ENCODE assay signal across 34 cellular contexts in the genomic region with DNA sequence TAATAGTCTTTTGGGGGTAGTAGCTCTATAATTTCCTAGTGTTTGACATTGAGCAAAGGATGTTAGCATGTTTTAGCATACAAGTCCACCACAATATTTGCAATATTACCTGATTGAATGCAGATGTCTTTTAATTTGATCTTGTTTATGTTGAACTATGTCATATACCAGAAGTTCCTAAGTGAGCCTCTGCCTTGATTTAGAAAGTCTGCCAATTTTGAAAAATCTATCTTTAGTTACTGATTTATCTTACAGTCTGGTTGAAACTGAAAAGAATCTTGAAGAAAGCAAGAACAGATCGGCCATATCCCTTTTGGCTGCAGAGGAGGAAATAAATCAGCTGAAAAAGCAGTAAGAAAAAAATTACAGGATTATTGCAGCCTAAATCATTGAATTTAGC. TPM values are rescaled to one million over a fixed set of nuclear protein-coding genes. Genes with fewer than 3 reads are reported as not detected.
"Had no signal": no experiment of that assay in that cellular context is flagged by ENCODE, and none has a peak within 500 bp of the region (broad histone marks: within the 10 kb centered on the region; RNA-seq: fewer than 3 reads in every experiment).

No MANE protein-coding gene starts in this region.

- H3K4me3 ChIP-seq: adrenal gland, ascending aorta, esophagus muscularis mucosa, gastroesophageal sphincter, heart right ventricle, hepatocyte had no signal

- H3K4me1 ChIP-seq: adrenal gland, ascending aorta, esophagus muscularis mucosa, gastroesophageal sphincter, heart right ventricle had no signal

- H3K27ac ChIP-seq: adrenal gland, ascending aorta, brain microvascular endothelial cell, esophagus muscularis mucosa, gastroesophageal sphincter, heart right ventricle, hepatocyte, WERI-Rb-1 had no signal

- ATAC-seq: activated CD4-positive, CD25-positive, alpha-beta regulatory T cell treated with anti-CD3 and anti-CD28 coated beads, Interleukin-2, amount 50 U/mL, for 24 hours; activated CD8-positive, alpha-beta T cell treated with anti-CD3 and anti-CD28 coated beads for 36 hours; activated T-cell treated with anti-CD3 and anti-CD28 coated beads, Interleukin-2, amount 50 U/mL, for 4 hours; activated T-helper 17 cell treated with anti-CD3 and anti-CD28 coated beads, Interleukin-2, amount 50 U/mL, for 72 hours; effector memory CD8-positive, alpha-beta T cell; gastroesophageal sphincter; heart right ventricle; T-helper 17 cell had no signal

- H3K36me3 Mint-ChIP-seq: activated naive CD8-positive, alpha-beta T cell had no signal

- H3K4me1 Mint-ChIP-seq: activated B cell treated with CpG ODN at 0.5 μM for 24 hours; activated T-helper 17 cell treated with anti-CD3 and anti-CD28 coated beads, Interleukin-2, amount 50 U/mL, for 72 hours; central memory CD8-positive, alpha-beta T cell; T-helper 17 cell had no signal

- H3K27ac Mint-ChIP-seq: activated B cell treated with CpG ODN at 0.5 μM for 24 hours; activated CD8-positive, alpha-beta T cell treated with anti-CD3 and anti-CD28 coated beads for 36 hours; activated naive CD8-positive, alpha-beta T cell; activated T-helper 17 cell treated with anti-CD3 and anti-CD28 coated beads, Interleukin-2, amount 50 U/mL, for 72 hours; effector memory CD8-positive, alpha-beta T cell; T-helper 17 cell; T-helper 2 cell treated with Interferon-gamma antibody and Interleukin-4, amounts not matched to agents 5 μg/mL and 100 μg/mL, for 36 hours had no signal

- H3K4me2 ChIP-seq: hepatocyte had no signal

- H3K36me3 ChIP-seq: adrenal gland, ascending aorta, brain microvascular endothelial cell, esophagus muscularis mucosa, gastroesophageal sphincter, heart right ventricle, WERI-Rb-1 had no signal

- H3K9me3 Mint-ChIP-seq: activated B cell treated with CpG ODN at 0.5 μM for 24 hours; activated CD8-positive, alpha-beta T cell treated with anti-CD3 and anti-CD28 coated beads for 36 hours; activated T-cell treated with anti-CD3 and anti-CD28 coated beads, Interleukin-2, amount 50 U/mL, for 4 hours; central memory CD8-positive, alpha-beta T cell; effector memory CD8-positive, alpha-beta T cell; T-helper 2 cell treated with Interferon-gamma antibody and Interleukin-4, amounts not matched to agents 5 μg/mL and 100 μg/mL, for 36 hours had no signal

- H3K9me3 ChIP-seq: adrenal gland, ascending aorta, esophagus muscularis mucosa, gastroesophageal sphincter, heart right ventricle had no signal

- H3K4me3 Mint-ChIP-seq: activated B cell treated with CpG ODN at 0.5 μM for 24 hours; activated CD8-positive, alpha-beta T cell treated with anti-CD3 and anti-CD28 coated beads for 36 hours; activated naive CD8-positive, alpha-beta T cell; activated T-cell treated with anti-CD3 and anti-CD28 coated beads, Interleukin-2, amount 50 U/mL, for 4 hours; activated T-helper 17 cell treated with anti-CD3 and anti-CD28 coated beads, Interleukin-2, amount 50 U/mL, for 72 hours; central memory CD8-positive, alpha-beta T cell; effector memory CD8-positive, alpha-beta T cell; T-helper 17 cell; T-helper 2 cell treated with Interferon-gamma antibody and Interleukin-4, amounts not matched to agents 5 μg/mL and 100 μg/mL, for 36 hours had no signal

- H3K27me3 ChIP-seq: adrenal gland, ascending aorta, brain microvascular endothelial cell, hepatocyte had no signal

- H2AFZ ChIP-seq: hepatocyte had no signal

- DNase-seq: activated B cell treated with CpG ODN at 0.5 μM for 24 hours; activated CD4-positive, alpha-beta T cell treated with anti-CD3 and anti-CD28 coated beads for 48 hours; activated CD4-positive, alpha-beta T cell treated with anti-CD3 and anti-CD28 coated beads, Interleukin-2, amount 50 U/mL, for 1 hour; activated CD4-positive, alpha-beta T cell treated with anti-CD3 and anti-CD28 coated beads, Interleukin-2, amount 50 U/mL, for 48 hours; activated CD8-positive, alpha-beta memory T cell treated with anti-CD3 and anti-CD28 coated beads for 24 hours; activated CD8-positive, alpha-beta T cell treated with anti-CD3 and anti-CD28 coated beads for 36 hours; activated effector memory CD4-positive, alpha-beta T cell treated with Interleukin-2 at 50 U/mL for 16 hours; activated gamma-delta T cell treated with Interleukin-2 at 50 U/mL for 16 hours; activated naive CD4-positive, alpha-beta T cell treated with anti-CD3 and anti-CD28 coated beads, Interleukin-2, amount 50 U/mL, for 16 hours; activated naive CD4-positive, alpha-beta T cell treated with Interleukin-2 at 50 U/mL for 16 hours; activated T-cell treated with anti-CD3 and anti-CD28 coated beads, Interleukin-2, amount 50 U/mL, for 4 hours; adrenal gland; amygdala; brain microvascular endothelial cell; cortex of kidney; dermis blood vessel endothelial cell; effector CD4-positive, alpha-beta T cell; effector memory CD8-positive, alpha-beta T cell; erythroblast; foreskin melanocyte; heart right ventricle; T-helper 1 cell; T-helper 17 cell; T1000; WERI-Rb-1 had no signal

- H3K79me2 ChIP-seq: hepatocyte had no signal

RNA-seq across cellular contexts. Expression of a gene that starts 49.4 kb away (rescaled TPM):
- total RNA-seq: activated T-cell treated with anti-CD3 and anti-CD28 coated beads, Interleukin-2, amount 50 U/mL, for 4 hours had no signal
